Comparison of ENCODE assay signal across 8 cellular contexts in genomic region chrX:154401045-154401799, GRCh38.
DNase-seq lines count a peak whose midpoint lies in the region; ATAC-seq and TF ChIP-seq lines count a peak whose summit lies in the region.

No MANE protein-coding gene starts in this region.

- TF ChIP-seq CTCF in 22Rv1 (IDR thresholded peaks at IDR 0.05) (no peak), GM12865 (IDR thresholded peaks at IDR 0.05; ENCODE audit: insufficient read depth, low read depth, low read length, missing control alignments) (no peak)

- H3K27ac ChIP-seq in 22Rv1: peak overlapping the region; percentile 93

- peak; percentile 74 for TF ChIP-seq POLR2A in erythroblast (IDR thresholded peaks at IDR 0.05; ENCODE audit: low read length)

- no peak for ATAC-seq in HG02840 (IDR thresholded peaks at IDR 0.05; ENCODE audit: low FRiP score, unreplicated experiment)
- no peak for ATAC-seq in GM21360 (IDR thresholded peaks at IDR 0.05; ENCODE audit: unreplicated experiment)
- ATAC-seq in HG03280 (IDR thresholded peaks at IDR 0.05; ENCODE audit: unreplicated experiment): no peak

- DNase-seq in GM12865 (ENCODE audit: low read depth) (peak; percentile 68), RPMI8226 (peak; percentile 24), erythroblast (lab: John Stamatoyannopoulos, UW) (peak in 1 of 2 experiments; percentile 54), NCI-H1694 treated with DMSO at 0.1 percent for 48 hours (lab: John Stamatoyannopoulos, UW) (no peak)

- no peak overlapping the region for H3K4me3 ChIP-seq in GM12865 (ENCODE audit: low read depth, low read length)
